Comparison of ENCODE assay signal across 1 cellular context in genomic region chr12:106288134-106288509, GRCh38.
TF ChIP-seq lines count a peak whose summit lies in the region.

No MANE protein-coding gene starts in this region.

TF ChIP-seq in IMR-90, 13 proteins besides CTCF, POLR2A, EP300 and RAD21:
- TF ChIP-seq BHLHE40 (IDR thresholded peaks at IDR 0.05; ENCODE audit: low read depth, low read length) (no peak), RFX5 (IDR thresholded peaks at IDR 0.05; ENCODE audit: low read depth, low read length) (no peak), CEBPB (IDR thresholded peaks at IDR 0.05; ENCODE audit: low read depth, low read length) (no peak), FOS (IDR thresholded peaks at IDR 0.05; ENCODE audit: low read depth, low read length) (no peak), SMC3 (IDR thresholded peaks at IDR 0.05; ENCODE audit: low read depth, low read length) (no peak), ELK1 (IDR thresholded peaks at IDR 0.05; ENCODE audit: borderline replicate concordance, low read depth, low read length) (no peak), MAZ (IDR thresholded peaks at IDR 0.05; ENCODE audit: borderline replicate concordance, low read depth, low read length) (no peak), MAFK (IDR thresholded peaks at IDR 0.05; ENCODE audit: low read depth, low read length) (no peak), USF2 (IDR thresholded peaks at IDR 0.05; ENCODE audit: low read depth, low read length) (no peak), CHD1 (IDR thresholded peaks at IDR 0.05; ENCODE audit: low read depth, low read length) (no peak), NFE2L2 (IDR thresholded peaks at IDR 0.05; ENCODE audit: low read depth, low read length) (no peak), MXI1 (IDR thresholded peaks at IDR 0.05; ENCODE audit: borderline replicate concordance, low read depth, low read length) (no peak), RCOR1 (IDR thresholded peaks at IDR 0.05; ENCODE audit: insufficient replicate concordance, low read length) (no peak)
